Comparison of ENCODE assay signal across 7 cellular contexts in the genomic region with DNA sequence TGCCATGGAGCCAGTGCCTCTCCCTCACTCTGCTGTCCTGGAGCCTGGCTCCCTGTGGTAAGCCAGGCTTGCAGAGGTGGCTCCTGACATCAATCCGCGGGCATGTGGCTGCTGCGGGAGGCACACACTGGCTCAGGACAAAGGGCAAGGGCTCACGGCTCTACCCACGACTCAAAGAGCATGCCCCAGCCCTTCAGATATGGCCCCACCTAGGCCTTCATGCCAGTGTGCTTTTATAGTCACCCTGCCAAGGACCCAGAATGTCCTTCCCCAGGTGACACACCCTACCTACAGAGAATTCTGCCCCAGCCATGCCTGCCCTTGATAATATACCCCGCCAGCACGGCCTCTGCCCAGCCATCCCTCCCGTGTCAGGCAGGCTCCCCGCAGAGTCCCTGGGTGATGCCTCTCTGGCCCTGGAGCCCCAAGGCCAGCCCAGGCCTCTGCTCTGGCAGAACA. TPM values are rescaled to one million over a fixed set of nuclear protein-coding genes. Genes with fewer than 3 reads are reported as not detected.
DNase-seq lines count a peak whose midpoint lies in the region; ATAC-seq and TF ChIP-seq lines count a peak whose summit lies in the region.

No MANE protein-coding gene starts in this region.

- no peaks in the 10 kb centered on the region for H3K9me3 Mint-ChIP-seq in activated T-helper 2 cell treated with anti-CD3 and anti-CD28 coated beads, Interferon-gamma antibody, Interleukin-2, Interleukin-4, amounts not matched to agents 10 μg/mL and 5 μg/mL and 100 μg/mL, durations not matched to agents 14 hours and 24 hours and 36 hours

- H3K9me3 ChIP-seq in HUES6 (ENCODE audit: control insufficient read depth, insufficient read depth, low read depth, low read length) (no peaks in the 10 kb centered on the region), hepatocyte (ENCODE audit: low read depth) (no peaks in the 10 kb centered on the region), spleen (no peaks in the 10 kb centered on the region)

- H3K4me1 ChIP-seq in HUES6 (ENCODE audit: control insufficient read depth, insufficient read depth, low read length) (peaks cover 32% of the 10 kb centered on the region), hepatocyte (ENCODE audit: insufficient read depth) (peaks cover 36% of the 10 kb centered on the region), spleen (peaks cover 28 to 68% (median 56%) of the 10 kb centered on the region in 6 donors)

- no peaks in the 10 kb centered on the region for H3K27me3 Mint-ChIP-seq in activated T-helper 2 cell treated with anti-CD3 and anti-CD28 coated beads, Interferon-gamma antibody, Interleukin-2, Interleukin-4, amounts not matched to agents 10 μg/mL and 5 μg/mL and 100 μg/mL, durations not matched to agents 14 hours and 24 hours and 36 hours (ENCODE audit: low read depth)

- peak overlapping the region; percentile 72 for H3K9ac ChIP-seq in HUES6 (ENCODE audit: low read length)

- peaks cover 63% of the 10 kb centered on the region for H3K79me2 ChIP-seq in hepatocyte

- peak overlapping the region; percentile 87 for H3K4me3 Mint-ChIP-seq in activated T-helper 2 cell treated with anti-CD3 and anti-CD28 coated beads, Interferon-gamma antibody, Interleukin-2, Interleukin-4, amounts not matched to agents 10 μg/mL and 5 μg/mL and 100 μg/mL, durations not matched to agents 14 hours and 24 hours and 36 hours (ENCODE audit: low read depth)

- no peak for DNase-seq in activated T-helper 2 cell treated with anti-CD3 and anti-CD28 coated beads, Interferon-gamma antibody, Interleukin-2, Interleukin-4, amounts not matched to agents 10 μg/mL and 5 μg/mL and 100 μg/mL, durations not matched to agents 14 hours and 24 hours and 36 hours (ENCODE audit: low spot score)
- peak; percentile 33 for DNase-seq in hepatocyte (ENCODE audit: low spot score)
- peak; percentile 77 for DNase-seq in spleen
- DNase-seq in GM13977 (ENCODE audit: low spot score): no peak
- DNase-seq in NCI-H1694 (lab: John Stamatoyannopoulos, UW): no peak

- H3K27ac Mint-ChIP-seq in activated T-helper 2 cell treated with anti-CD3 and anti-CD28 coated beads, Interferon-gamma antibody, Interleukin-2, Interleukin-4, amounts not matched to agents 10 μg/mL and 5 μg/mL and 100 μg/mL, durations not matched to agents 14 hours and 24 hours and 36 hours: peak overlapping the region; percentile 77

- TF ChIP-seq CTCF in hepatocyte (IDR thresholded peaks at IDR 0.05; ENCODE audit: poor library complexity) (no peak), spleen (IDR thresholded peaks at IDR 0.05 in 8 of 11, conservative IDR thresholded peaks at IDR 0.05 in 3 of 11) (no peak), GM13977 (IDR thresholded peaks at IDR 0.05; ENCODE audit: extremely low read depth, insufficient read depth, missing control alignments) (no peak)

- H3K27ac ChIP-seq in HUES6 (ENCODE audit: low read depth, low read length) (no peak overlapping the region), hepatocyte (peak overlapping the region; percentile 99), spleen (peak overlapping the region; percentile 72 to 96 (median 94))

- WGBS in hepatocyte (ENCODE audit: low lambda C conversion rate, missing lambda C conversion rate): 51% methylated on average over 9 of the region's 9 CpGs
- WGBS in spleen, 5 donors: 43 to 73% (median 59%) methylated on average over 4 to 9 of the region's 9 CpGs

- H3K27me3 ChIP-seq in HUES6 (ENCODE audit: control insufficient read depth, insufficient read depth, low read length): no peaks in the 10 kb centered on the region
- no peaks in the 10 kb centered on the region for H3K27me3 ChIP-seq in hepatocyte
- H3K27me3 ChIP-seq in spleen (replicated peaks in 1 of 7): no peaks in the 10 kb centered on the region

- intact Hi-C loops in activated T-helper 2 cell treated with anti-CD3 and anti-CD28 coated beads, Interferon-gamma antibody, Interleukin-2, Interleukin-4, amounts not matched to agents 10 μg/mL and 5 μg/mL and 100 μg/mL, durations not matched to agents 14 hours and 24 hours and 36 hours (cut with micrococcal nuclease): loop anchor here (1.0 to 10.0 kb wide), 2 partner anchors 9 to 110 kb away; partner anchors contain the start of gene CANX
- intact Hi-C loops in spleen (cut with DNase I; ENCODE audit: low total_unique reads): loop anchor here (5.0 to 10.0 kb wide), 2 partner anchors 50 to 102 kb away; partner anchors contain the start of genes MRNIP and TBC1D9B

- H3K36me3 Mint-ChIP-seq in activated T-helper 2 cell treated with anti-CD3 and anti-CD28 coated beads, Interferon-gamma antibody, Interleukin-2, Interleukin-4, amounts not matched to agents 10 μg/mL and 5 μg/mL and 100 μg/mL, durations not matched to agents 14 hours and 24 hours and 36 hours (ENCODE audit: low read depth): peaks cover 20% of the 10 kb centered on the region

- peak overlapping the region; percentile 99 for H3K4me2 ChIP-seq in hepatocyte

- ATAC-seq in GM21515 (IDR thresholded peaks at IDR 0.05; ENCODE audit: unreplicated experiment): no peak

- peaks cover 9% of the 10 kb centered on the region for H3K36me3 ChIP-seq in HUES6 (ENCODE audit: control insufficient read depth, insufficient read depth, low read length)
- no peaks in the 10 kb centered on the region for H3K36me3 ChIP-seq in hepatocyte (replicated peaks; ENCODE audit: insufficient read depth, low read depth)
- peaks cover 0 to 15% (median 13%) of the 10 kb centered on the region in 6 donors for H3K36me3 ChIP-seq in spleen

- no peaks in the 10 kb centered on the region for H3K9me2 ChIP-seq in hepatocyte (replicated peaks; ENCODE audit: insufficient read depth)

- H3K4me1 Mint-ChIP-seq in activated T-helper 2 cell treated with anti-CD3 and anti-CD28 coated beads, Interferon-gamma antibody, Interleukin-2, Interleukin-4, amounts not matched to agents 10 μg/mL and 5 μg/mL and 100 μg/mL, durations not matched to agents 14 hours and 24 hours and 36 hours (ENCODE audit: low read depth): peaks cover 30% of the 10 kb centered on the region

- TF ChIP-seq POLR2A in spleen (IDR thresholded peaks at IDR 0.05): no peak

- no peak overlapping the region for H2AFZ ChIP-seq in hepatocyte

- H3K4me3 ChIP-seq in HUES6 (ENCODE audit: low read depth, low read length) (peak overlapping the region; percentile 87), hepatocyte (peak overlapping the region; percentile 100), spleen (peak overlapping the region; percentile 49 to 93 (median 72))

- H4K20me1 ChIP-seq in hepatocyte (ENCODE audit: insufficient read depth, poor library complexity, severe bottlenecking): peaks cover 48% of the 10 kb centered on the region

- in situ Hi-C loops in GM13977 (cut with MboI; ENCODE audit: low pct_unique_long_range_greater_than_20kb, low sequenced_read_pairs, unreplicated experiment): no loop called here

RNA-seq across cellular contexts. Expression of gene MGAT4B, which starts 1.6 kb away (rescaled TPM):
- 135 and 139 TPM in 2 replicates for total RNA-seq in activated T-helper 2 cell treated with anti-CD3 and anti-CD28 coated beads, Interferon-gamma antibody, Interleukin-2, Interleukin-4, amounts not matched to agents 10 μg/mL and 5 μg/mL and 100 μg/mL, durations not matched to agents 14 hours and 24 hours and 36 hours
- total RNA-seq in hepatocyte: 132 and 159 TPM in 2 replicates
- polyA plus RNA-seq in hepatocyte: 233 and 243 TPM in 2 replicates
- total RNA-seq in spleen: 100 to 1,000 TPM in 2 of 7 donors, 10 to 100 TPM in 5; 76.8 to 117 (median 87.7) TPM
- polyA plus RNA-seq in spleen: 10 to 100 TPM; 34.9 to 49.3 (median 35.8) TPM

RNA-seq across cellular contexts. Expression of gene LTC4S, which starts 11.3 kb away (rescaled TPM):
- 0.62 and 3.2 TPM in 2 replicates for total RNA-seq in activated T-helper 2 cell treated with anti-CD3 and anti-CD28 coated beads, Interferon-gamma antibody, Interleukin-2, Interleukin-4, amounts not matched to agents 10 μg/mL and 5 μg/mL and 100 μg/mL, durations not matched to agents 14 hours and 24 hours and 36 hours
- total RNA-seq in hepatocyte: 0.72 TPM in 1 of 2 replicates, not detected in the other
- 3.7 and 6.5 TPM in 2 replicates for polyA plus RNA-seq in hepatocyte
- 10 to 100 TPM in 3 of 7 donors, 1 to 10 TPM in 4; 4.0 to 24.2 (median 9.2) TPM for total RNA-seq in spleen
- 10 to 100 TPM in 1 of 3 donors, 1 to 10 TPM in 2; 3.1 to 14.9 (median 3.8) TPM for polyA plus RNA-seq in spleen

RNA-seq across cellular contexts. Expression of gene SQSTM1, which starts 15.6 kb away (rescaled TPM):
- 194 TPM in 2 replicates for total RNA-seq in activated T-helper 2 cell treated with anti-CD3 and anti-CD28 coated beads, Interferon-gamma antibody, Interleukin-2, Interleukin-4, amounts not matched to agents 10 μg/mL and 5 μg/mL and 100 μg/mL, durations not matched to agents 14 hours and 24 hours and 36 hours
- 372 and 402 TPM in 2 replicates for total RNA-seq in hepatocyte
- 641 and 727 TPM in 2 replicates for polyA plus RNA-seq in hepatocyte
- total RNA-seq in spleen: 100 to 1,000 TPM; 241 to 328 (median 311) TPM
- 100 to 1,000 TPM; 105 to 185 (median 126) TPM for polyA plus RNA-seq in spleen

RNA-seq across cellular contexts. Expression of gene MRNIP, which starts 53.5 kb away (rescaled TPM):
- 24.4 and 30.1 TPM in 2 replicates for total RNA-seq in activated T-helper 2 cell treated with anti-CD3 and anti-CD28 coated beads, Interferon-gamma antibody, Interleukin-2, Interleukin-4, amounts not matched to agents 10 μg/mL and 5 μg/mL and 100 μg/mL, durations not matched to agents 14 hours and 24 hours and 36 hours
- total RNA-seq in hepatocyte (11.2 and 21.2 TPM in 2 replicates), spleen (10 to 100 TPM; 46.2 to 88.4 (median 48.0) TPM)
- polyA plus RNA-seq in hepatocyte (28.5 and 51.6 TPM in 2 replicates), spleen (100 to 1,000 TPM in 1 of 3 donors, 10 to 100 TPM in 2; 34.9 to 107 (median 58.7) TPM)

Comparison
In these comparisons a context has a peak if more than half of its experiments do, and no peak if none do; other contexts are left out.
1. DNase-seq: peak in hepatocyte (single experiment) and spleen (single experiment); none in activated T-helper 2 cell treated with anti-CD3 and anti-CD28 coated beads, Interferon-gamma antibody, Interleukin-2, Interleukin-4, amounts not matched to agents 10 μg/mL and 5 μg/mL and 100 μg/mL, durations not matched to agents 14 hours and 24 hours and 36 hours (single experiment), GM13977 (single experiment) and NCI-H1694 (single experiment).
2. Peak in every context shown above with its lines, with median percentiles within 50 percentile points of each other: H3K4me3 ChIP-seq.